ENCODE assay signal across 1 cellular context in genomic region chr17:49677933-49678847, GRCh38.
TF ChIP-seq lines count a peak whose summit lies in the region.

SPOP (minus strand) TSS chr17:49678097; CDS start chr17:49622810, 55,287 bp downstream.

TF ChIP-seq in HepG2, 621 proteins besides CTCF, POLR2A, EP300 and RAD21 (continued from another document and continues in another):
- TF ChIP-seq HHEX (CRISPR knock-in tag; IDR thresholded peaks at IDR 0.05) (peak; percentile 40; the same call in 1 of the 2 replicates), ZNF772 (CRISPR knock-in tag; IDR thresholded peaks at IDR 0.05) (peak; percentile 99), ZNF747 (CRISPR knock-in tag; IDR thresholded peaks at IDR 0.05; ENCODE audit: borderline replicate concordance) (peak; percentile 99), ZSCAN20 (CRISPR knock-in tag; IDR thresholded peaks at IDR 0.05; ENCODE audit: borderline replicate concordance) (peak; percentile 96), ZFP36L2 (CRISPR knock-in tag; IDR thresholded peaks at IDR 0.05) (no peak; the same call in 1 of the 2 replicates), BORCS8-MEF2B (CRISPR knock-in tag; IDR thresholded peaks at IDR 0.05) (peak; percentile 100), ZNF354B (CRISPR knock-in tag; IDR thresholded peaks at IDR 0.05) (peak; percentile 88), NR2C2 (CRISPR knock-in tag; IDR thresholded peaks at IDR 0.05; ENCODE audit: borderline replicate concordance) (peak; percentile 63; the same call in 1 of the 2 replicates), PHF5A (CRISPR knock-in tag; IDR thresholded peaks at IDR 0.05; ENCODE audit: low read depth, unreplicated experiment) (peak; percentile 94), ZNF83 (CRISPR knock-in tag; IDR thresholded peaks at IDR 0.05; ENCODE audit: borderline replicate concordance) (peak; percentile 84; the same call in 1 of the 2 replicates), MXD4 (CRISPR knock-in tag; IDR thresholded peaks at IDR 0.05) (peak; percentile 96), BRF2 (CRISPR knock-in tag; IDR thresholded peaks at IDR 0.05) (peak; percentile 99), ZBTB26 (CRISPR knock-in tag; IDR thresholded peaks at IDR 0.05; ENCODE audit: borderline replicate concordance) (peak; percentile 61; the same call in 1 of the 2 replicates), ZNF44 (CRISPR knock-in tag; IDR thresholded peaks at IDR 0.05) (peak; percentile 98), EHMT2 (IDR thresholded peaks at IDR 0.05; ENCODE audit: borderline replicate concordance, low read depth, low read length) (no peak), ZNF629 (CRISPR knock-in tag; conservative IDR thresholded peaks at IDR 0.05) (no peak), ZNF20 (CRISPR knock-in tag; IDR thresholded peaks at IDR 0.05) (peak; percentile 90), XBP1 (CRISPR knock-in tag; IDR thresholded peaks at IDR 0.05) (peak; percentile 87; the same call in 1 of the 2 replicates), ZNF557 (CRISPR knock-in tag; IDR thresholded peaks at IDR 0.05) (peak; percentile 99), MED8 (CRISPR knock-in tag; IDR thresholded peaks at IDR 0.05; ENCODE audit: insufficient replicate concordance) (no peak), HNRNPLL (IDR thresholded peaks at IDR 0.05; ENCODE audit: low read depth, low read length, poor library complexity, severe bottlenecking) (peak; percentile 68), ZNF878 (CRISPR knock-in tag; IDR thresholded peaks at IDR 0.05) (peak; percentile 100), KMT2A (CRISPR knock-in tag; IDR thresholded peaks at IDR 0.05) (peak; percentile 63; the same call in 1 of the 2 replicates), ARNT (IDR thresholded peaks at IDR 0.05) (no peak), ARID4A (CRISPR knock-in tag; IDR thresholded peaks at IDR 0.05; ENCODE audit: borderline replicate concordance) (peak; percentile 90), RORA (CRISPR knock-in tag; IDR thresholded peaks at IDR 0.05) (no peak), ZNF546 (CRISPR knock-in tag; conservative IDR thresholded peaks at IDR 0.05) (peak; percentile 98), ZNF761 (CRISPR knock-in tag; conservative IDR thresholded peaks at IDR 0.05) (peak; percentile 98), MZF1 (CRISPR knock-in tag; IDR thresholded peaks at IDR 0.05; ENCODE audit: borderline replicate concordance) (0 out of 2 replicates have a peak, but pooled peaks have one; percentile 61), ZNF597 (CRISPR knock-in tag; IDR thresholded peaks at IDR 0.05) (no peak), MATR3 (CRISPR knock-in tag; IDR thresholded peaks at IDR 0.05) (no peak), ZKSCAN5 (CRISPR knock-in tag; IDR thresholded peaks at IDR 0.05) (peak; percentile 67; the same call in 1 of the 2 replicates), KDM6A (CRISPR knock-in tag; IDR thresholded peaks at IDR 0.05; ENCODE audit: low read depth) (no peak; the same call in 1 of the 2 replicates), RFX5 (IDR thresholded peaks at IDR 0.05; ENCODE audit: low read depth, low read length) (peak; percentile 20; the same call in 1 of the 2 replicates), PBX3 (CRISPR knock-in tag; IDR thresholded peaks at IDR 0.05; ENCODE audit: borderline replicate concordance) (peak; percentile 66), JARID2 (CRISPR knock-in tag; IDR thresholded peaks at IDR 0.05; ENCODE audit: insufficient replicate concordance) (no peak), ZNF710 (CRISPR knock-in tag; IDR thresholded peaks at IDR 0.05; ENCODE audit: borderline replicate concordance) (peak; percentile 53; the same call in 1 of the 2 replicates), RAD51 (IDR thresholded peaks at IDR 0.05; ENCODE audit: borderline replicate concordance) (no peak), NR2F1 (CRISPR knock-in tag; IDR thresholded peaks at IDR 0.05) (peak in 1 of 2 experiments; percentile 43; a peak in 1 of 4 replicates), NCOA2 (CRISPR knock-in tag; IDR thresholded peaks at IDR 0.05) (peak; percentile 74), SRF (IDR thresholded peaks at IDR 0.05; ENCODE audit: low read depth, low read length) (no peak), FUBP1 (CRISPR knock-in tag; IDR thresholded peaks at IDR 0.05; ENCODE audit: borderline replicate concordance) (peak; percentile 95), ZNF12 (CRISPR knock-in tag; IDR thresholded peaks at IDR 0.05) (peak; percentile 85), ATF2 (CRISPR knock-in tag; IDR thresholded peaks at IDR 0.05) (peak; percentile 92), HNRNPL (IDR thresholded peaks at IDR 0.05; ENCODE audit: low read depth, low read length) (peak; percentile 64; the same call in 1 of the 2 replicates), ZNF775 (CRISPR knock-in tag; IDR thresholded peaks at IDR 0.05; ENCODE audit: borderline replicate concordance) (peak; percentile 92; the same call in 1 of the 2 replicates), ZNF839 (CRISPR knock-in tag; IDR thresholded peaks at IDR 0.05; ENCODE audit: borderline replicate concordance) (no peak)
